8 cellular contexts compared by ENCODE assay signal in the genomic region with DNA sequence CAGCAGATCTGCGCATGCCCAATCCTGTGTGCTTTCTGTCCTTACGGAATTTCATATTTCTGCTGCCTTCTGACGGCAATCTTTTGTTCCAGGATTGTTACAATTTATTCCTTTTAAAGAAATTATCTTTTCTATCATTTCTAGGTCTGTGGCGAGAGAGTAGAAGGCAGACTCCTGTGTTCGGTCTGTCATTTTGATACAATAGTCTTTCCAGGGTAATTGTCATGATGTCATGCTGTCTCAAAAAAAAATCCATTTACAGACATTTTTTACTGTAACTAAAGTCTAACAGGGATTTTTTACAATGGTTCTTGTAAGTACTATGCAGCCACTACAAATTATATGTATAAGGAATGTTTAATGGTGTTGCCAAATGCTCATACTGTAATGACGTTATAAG. TPM values are rescaled to one million over a fixed set of nuclear protein-coding genes. Genes with fewer than 3 reads are reported as not detected.
"Had no signal": no experiment of that assay in that cellular context is flagged by ENCODE, and none has a peak within 500 bp of the region (broad histone marks: within the 10 kb centered on the region; RNA-seq: fewer than 3 reads in every experiment).

No MANE protein-coding gene starts in this region.

- H3K27ac ChIP-seq: HL-60 had no signal

- H3K4me1 Mint-ChIP-seq: IgD-negative memory B cell had no signal

- ATAC-seq: K562 had no signal

- H3K27me3 Mint-ChIP-seq: IgD-negative memory B cell had no signal

- DNase-seq: IMR-90, KG1 had no signal

- H3K36me3 Mint-ChIP-seq: IgD-negative memory B cell had no signal

- H3K4me3 ChIP-seq: K562 had no signal

- H3K4me3 Mint-ChIP-seq: IgD-negative memory B cell had no signal

RNA-seq across cellular contexts. Expression of gene KRTAP7-1, which starts 9.0 kb away (rescaled TPM):
- total RNA-seq: HepG2, HT-29, HT1080, IMR-90, K562 had no signal
- polyA plus RNA-seq: HepG2, IgD-negative memory B cell, IMR-90, K562 had no signal

RNA-seq across cellular contexts. Expression of gene KRTAP8-1, which starts 25.5 kb away (rescaled TPM):
- total RNA-seq: HepG2, HT-29, HT1080, IMR-90, K562 had no signal
- polyA plus RNA-seq: HepG2, IgD-negative memory B cell, IMR-90, K562 had no signal

RNA-seq across cellular contexts. Expression of gene KRTAP11-1, which starts 42.8 kb away (rescaled TPM):
- total RNA-seq: HepG2, HT-29, HT1080, IMR-90, K562 had no signal
- polyA plus RNA-seq: HepG2, IgD-negative memory B cell, IMR-90, K562 had no signal
